9 cellular contexts compared by ENCODE assay signal in the genomic region with DNA sequence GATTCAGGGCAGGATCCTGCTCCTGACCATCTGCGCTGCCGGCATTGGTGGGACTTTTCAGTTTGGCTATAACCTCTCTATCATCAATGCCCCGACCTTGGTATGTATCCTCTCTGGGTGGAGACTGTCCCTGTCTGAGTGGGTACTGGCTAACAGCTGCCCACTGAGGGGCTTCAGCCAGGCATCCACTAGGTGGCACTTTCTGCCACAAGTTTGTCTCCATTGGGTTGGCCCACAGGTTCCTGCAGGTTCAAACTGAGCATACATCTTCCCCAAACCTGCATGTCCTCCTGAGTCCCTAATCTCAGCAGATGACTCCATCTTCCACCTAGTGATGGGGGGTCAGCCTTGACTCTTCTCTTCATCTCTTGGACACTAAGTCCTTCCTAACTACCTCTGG. TPM values are rescaled to one million over a fixed set of nuclear protein-coding genes. Genes with fewer than 3 reads are reported as not detected.
DNase-seq lines count a peak whose midpoint lies in the region; ATAC-seq and TF ChIP-seq lines count a peak whose summit lies in the region.
"Had no signal": no experiment of that assay in that cellular context is flagged by ENCODE, and none has a peak within 500 bp of the region (broad histone marks: within the 10 kb centered on the region; RNA-seq: fewer than 3 reads in every experiment).

No MANE protein-coding gene starts in this region.

- peaks cover 3% of the 10 kb centered on the region for H3K79me2 ChIP-seq in GM23338 (replicated peaks; ENCODE audit: insufficient read depth)

- H3K9me3 ChIP-seq in adipocyte (ENCODE audit: control insufficient read depth, low read length) (no peaks in the 10 kb centered on the region), right lobe of liver (no peaks in the 10 kb centered on the region)

- H3K36me3 ChIP-seq in GM23338 (ENCODE audit: insufficient read depth) (no peaks in the 10 kb centered on the region), adipocyte (ENCODE audit: control insufficient read depth, insufficient read depth, low read length, severe bottlenecking) (no peaks in the 10 kb centered on the region), right lobe of liver (peaks cover 0 to 3% (median 0%) of the 10 kb centered on the region in 4 donors)

- peaks cover 21% of the 10 kb centered on the region; the same call in 2 of the 3 replicates for H3K36me3 Mint-ChIP-seq in GM23338 (ENCODE audit: low read depth)

- H2AFZ ChIP-seq in GM23338: no peak overlapping the region

- H3K4me3 Mint-ChIP-seq in GM23338: no peak overlapping the region

- H3K9me2 ChIP-seq in GM23338 (ENCODE audit: insufficient read depth): no peaks in the 10 kb centered on the region; the same call in 1 of the 2 replicates

- DNase-seq in Caki2 (ENCODE audit: low read depth) (peak; percentile 29), GM23338 (ENCODE audit: low spot score) (peak; percentile 74), NCI-H524 treated with DMSO at 0.1 percent for 48 hours (lab: John Stamatoyannopoulos, UW) (peak; percentile 26), adipocyte (ENCODE audit: low read depth) (peak; percentile 52), right lobe of liver (no peak), lower leg skin (ENCODE audit: low spot score in 2 of 2) (no peak), T1000 (lab: John Stamatoyannopoulos, UW) (no peak)

- peak; percentile 15 for ATAC-seq in GM23338
- peak; percentile 19 to 43 (median 39) for ATAC-seq in right lobe of liver
- no peak for ATAC-seq in GM21367 (IDR thresholded peaks at IDR 0.05; ENCODE audit: unreplicated experiment)

- H4K20me1 ChIP-seq in GM23338 (replicated peaks; ENCODE audit: insufficient read depth): no peaks in the 10 kb centered on the region; the same call in 1 of the 2 replicates

- H3K4me3 ChIP-seq in GM23338 (no peak overlapping the region), adipocyte (ENCODE audit: low read length) (no peak overlapping the region), right lobe of liver (no peak overlapping the region), lower leg skin (ENCODE audit: low read depth, poor library complexity, severe bottlenecking) (no peak overlapping the region)
- H3K4me3 ChIP-seq: SK-N-MC had no signal

- peaks cover 16% of the 10 kb centered on the region for H3F3A ChIP-seq in GM23338 (replicated peaks; ENCODE audit: low read depth)

- H3K27me3 ChIP-seq in GM23338 (ENCODE audit: insufficient read depth): no peaks in the 10 kb centered on the region
- H3K27me3 ChIP-seq in adipocyte (replicated peaks; ENCODE audit: control insufficient read depth, insufficient read depth, low read length): no peaks in the 10 kb centered on the region
- no peaks in the 10 kb centered on the region for H3K27me3 ChIP-seq in right lobe of liver

- TF ChIP-seq POLR2A in right lobe of liver (IDR thresholded peaks at IDR 0.05) (no peak), lower leg skin (IDR thresholded peaks at IDR 0.05) (no peak)

- 14% methylated on average over 1 of the region's 3 CpGs for WGBS in right lobe of liver (ENCODE audit: insufficient coverage, low coverage, low lambda C conversion rate, missing lambda C conversion rate)
- WGBS in lower leg skin, 2 donors: 84 to 85% methylated on average over 3 of the region's 3 CpGs

- peaks cover 11% of the 10 kb centered on the region for H3K27me3 Mint-ChIP-seq in GM23338 (ENCODE audit: insufficient read depth, low read depth, poor library complexity)

- no peaks in the 10 kb centered on the region for H3K9me3 Mint-ChIP-seq in GM23338

- peak; percentile 70 to 85 for TF ChIP-seq CTCF in GM23338 (conservative IDR thresholded peaks at IDR 0.05; ENCODE audit: low read depth in 2 of 2)
- peak; percentile 44 to 63 (median 53) for TF ChIP-seq CTCF in right lobe of liver (IDR thresholded peaks at IDR 0.05)
- TF ChIP-seq CTCF in lower leg skin (IDR thresholded peaks at IDR 0.05): no peak

- H3K27ac Mint-ChIP-seq in GM23338: no peak overlapping the region

- H3K4me1 Mint-ChIP-seq in GM23338: peaks cover 14% of the 10 kb centered on the region

- H3K4me1 ChIP-seq in GM23338 (ENCODE audit: insufficient read depth) (peaks cover 7% of the 10 kb centered on the region), adipocyte (ENCODE audit: control insufficient read depth, insufficient read depth, low read length) (peaks cover 9% of the 10 kb centered on the region), right lobe of liver (peaks cover 0 to 5% (median 0%) of the 10 kb centered on the region in 4 donors)

- in situ Hi-C loops in Caki2 (cut with HindIII; ENCODE audit: low pct_unique_long_range_greater_than_20kb, low sequenced_read_pairs): no loop called here

- no peak overlapping the region for H3K4me2 ChIP-seq in GM23338

- no peak overlapping the region for H3K27ac ChIP-seq in GM23338 (ENCODE audit: low read depth)
- H3K27ac ChIP-seq in right lobe of liver: no peak overlapping the region
- H3K27ac ChIP-seq: SK-N-MC had no signal

- H3K9ac ChIP-seq in adipocyte (ENCODE audit: low read length): no peak overlapping the region

- intact Hi-C loops in right lobe of liver (cut with DNase I): no loop called here
- intact Hi-C loops in lower leg skin (cut with DNase I; ENCODE audit: low total_unique reads): no loop called here

TF ChIP-seq in GM23338, 12 proteins besides CTCF, POLR2A, EP300 and RAD21 (continues in another document):
- TF ChIP-seq ZNF331 (CRISPR knock-in tag; IDR thresholded peaks at IDR 0.05; ENCODE audit: low read depth): no peak
- TF ChIP-seq POLR2AphosphoS5 (IDR thresholded peaks at IDR 0.05; ENCODE audit: low read depth): no peak

RNA-seq across cellular contexts. Expression of gene SLC2A11, which starts 4.4 kb away (rescaled TPM):
- total RNA-seq in Caki2 (2014; rRNA removed; shearing (Covaris generic); ENCODE audit: low replicate concordance): 20.2 and 101 TPM in 2 replicates
- 15.1 and 21.8 TPM in 2 replicates for total RNA-seq in GM23338 (2014; rRNA removed; shearing (Covaris generic))
- polyA plus RNA-seq in GM23338 (2016; fragmentation: Nextera tagmentation; extraction: Ambion mirVana): 7.1 and 7.4 TPM in 2 replicates
- 1 to 10 TPM; 2.9 to 7.1 (median 5.0) TPM for total RNA-seq in right lobe of liver
- 10 to 100 TPM in 1 of 4 donors, 1 to 10 TPM in 3; 5.0 to 11.1 (median 8.6) TPM for total RNA-seq in lower leg skin

RNA-seq across cellular contexts. Expression of gene DERL3, which starts 23.3 kb away (rescaled TPM):
- 8.9 and 12.5 TPM in 2 replicates for total RNA-seq in Caki2 (2014; rRNA removed; shearing (Covaris generic); ENCODE audit: low replicate concordance)
- 10.6 and 13.6 TPM in 2 replicates for total RNA-seq in GM23338 (2014; rRNA removed; shearing (Covaris generic))
- polyA plus RNA-seq in GM23338 (2016; fragmentation: Nextera tagmentation; extraction: Ambion mirVana): 16.6 and 19.5 TPM in 2 replicates
- total RNA-seq in right lobe of liver: 1 to 10 TPM; 1.1 to 7.1 (median 4.1) TPM
- total RNA-seq in lower leg skin: under 1 TPM; 0.21 to 0.49 (median 0.33) TPM

RNA-seq across cellular contexts. Expression of gene MIF, which starts 32.1 kb away (rescaled TPM):
- total RNA-seq in Caki2 (2014; rRNA removed; shearing (Covaris generic); ENCODE audit: low replicate concordance): 1,968 and 2,027 TPM in 2 replicates
- 800 and 881 TPM in 2 replicates for total RNA-seq in GM23338 (2014; rRNA removed; shearing (Covaris generic))
- polyA plus RNA-seq in GM23338 (2016; fragmentation: Nextera tagmentation; extraction: Ambion mirVana): 5,205 and 5,707 TPM in 2 replicates
- 100 to 1,000 TPM in 5 of 6 experiments, 10 to 100 TPM in 1; 79.4 to 561 (median 307) TPM for total RNA-seq in right lobe of liver
- total RNA-seq in lower leg skin: 100 to 1,000 TPM; 156 to 362 (median 318) TPM

Comparison
In these comparisons a context has a peak if more than half of its experiments do, and no peak if none do; other contexts are left out.
1. DNase-seq: peak in Caki2 (single experiment), GM23338 (single experiment), NCI-H524 treated with DMSO at 0.1 percent for 48 hours (single experiment) and adipocyte (single experiment); none in right lobe of liver (0 of 3), lower leg skin (0 of 2) and T1000 (single experiment).
2. CTCF ChIP-seq: peak in GM23338 (2 of 2) and right lobe of liver (4 of 4); none in lower leg skin (0 of 3).